26 cellular contexts compared by ENCODE assay signal in the genomic region with DNA sequence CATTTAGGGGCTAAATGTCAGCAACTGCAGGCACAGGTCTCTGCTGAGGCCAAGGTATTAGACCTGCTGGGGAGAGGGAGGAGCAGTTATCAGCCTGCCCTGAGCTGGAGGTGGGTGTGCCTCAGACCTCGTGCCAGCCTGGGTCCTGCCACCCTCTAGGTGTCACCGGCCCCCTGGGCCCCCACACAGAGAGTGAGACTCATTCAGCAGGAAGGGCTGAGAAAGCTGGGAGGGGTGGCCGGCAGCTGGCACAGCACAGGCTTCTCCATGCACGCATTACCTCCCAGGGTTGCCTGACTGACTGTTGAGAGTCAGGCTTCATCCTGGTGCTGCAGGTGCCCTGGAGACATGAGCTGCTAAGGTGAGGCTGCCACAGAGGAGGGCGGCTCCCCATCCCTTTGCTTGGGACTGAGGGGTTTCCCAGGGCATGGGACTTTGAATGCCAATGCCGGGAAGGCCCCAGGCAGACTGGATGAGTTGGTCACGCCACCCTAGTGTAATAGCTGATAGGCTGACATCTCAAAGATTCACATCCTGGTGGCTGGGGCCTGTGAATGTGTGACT.
"Had no signal": no experiment of that assay in that cellular context is flagged by ENCODE, and none has a peak within 500 bp of the region (broad histone marks: within the 10 kb centered on the region; RNA-seq: fewer than 3 reads in every experiment).

No MANE protein-coding gene starts in this region.

- H3K4me1 ChIP-seq: breast epithelium, esophagus muscularis mucosa, foreskin keratinocyte, heart right ventricle, parathyroid adenoma, right atrium auricular region, uterus had no signal

- H2AFZ ChIP-seq: parathyroid adenoma had no signal

- H3K4me2 ChIP-seq: smooth muscle cell had no signal

- H3K27me3 ChIP-seq: foreskin keratinocyte, neutrophil, right atrium auricular region, uterus had no signal

- DNase-seq: activated CD4-positive, alpha-beta T cell treated with anti-CD3 and anti-CD28 coated beads, Interleukin-2, amount 10 ng/mL, durations not matched to agents 7 days and 5 days; activated CD8-positive, alpha-beta T cell treated with anti-CD3 and anti-CD28 coated beads, Interleukin-2, amount 10 ng/mL, durations not matched to agents 7 days and 5 days; activated effector memory CD4-positive, alpha-beta T cell treated with anti-CD3 and anti-CD28 coated beads, Interleukin-2, amount 50 U/mL, for 16 hours; activated naive CD4-positive, alpha-beta T cell treated with anti-CD3 and anti-CD28 coated beads, Interleukin-2, amount 10 ng/mL, durations not matched to agents 7 days and 5 days; amniotic stem cell; central memory CD4-positive, alpha-beta T cell; foreskin keratinocyte; heart right ventricle; left cardiac atrium; left ventricle myocardium superior; stimulated activated CD4-positive, alpha-beta T cell treated with anti-CD3 and anti-CD28 coated beads, Interleukin-15, amount 100 ng/mL, for 24 hours; stimulated activated CD4-positive, alpha-beta T cell treated with anti-CD3 and anti-CD28 coated beads, Interleukin-2, amount 100 ng/mL, for 24 hours; stimulated activated naive CD4-positive, alpha-beta T cell treated with Interleukin-2 at 50 U/mL for 16 hours; SW 1271; T-helper 17 cell; T1000; uterus; WERI-Rb-1 had no signal

- ATAC-seq: activated CD4-positive, CD25-positive, alpha-beta regulatory T cell treated with anti-CD3 and anti-CD28 coated beads, Interleukin-2, amount 50 U/mL, for 24 hours; activated CD8-positive, alpha-beta T cell treated with anti-CD3 and anti-CD28 coated beads, Interleukin-2, amount 10 ng/mL, durations not matched to agents 7 days and 5 days; foreskin keratinocyte; heart right ventricle; left cardiac atrium; left ventricle myocardium superior; T-helper 17 cell had no signal

- H3K4me3 ChIP-seq: breast epithelium, esophagus muscularis mucosa, heart right ventricle, right atrium auricular region, smooth muscle cell, thoracic aorta, uterus had no signal

- H3K79me2 ChIP-seq: parathyroid adenoma had no signal

- H3K27ac ChIP-seq: breast epithelium, esophagus muscularis mucosa, foreskin keratinocyte, heart right ventricle, neutrophil, parathyroid adenoma, right atrium auricular region, thoracic aorta, uterus, WERI-Rb-1 had no signal

- H3K9me3 ChIP-seq: neutrophil, uterus had no signal

- H3K36me3 ChIP-seq: breast epithelium, esophagus muscularis mucosa, heart right ventricle, neutrophil, right atrium auricular region, thoracic aorta, uterus, WERI-Rb-1 had no signal
